In the genomic region with DNA sequence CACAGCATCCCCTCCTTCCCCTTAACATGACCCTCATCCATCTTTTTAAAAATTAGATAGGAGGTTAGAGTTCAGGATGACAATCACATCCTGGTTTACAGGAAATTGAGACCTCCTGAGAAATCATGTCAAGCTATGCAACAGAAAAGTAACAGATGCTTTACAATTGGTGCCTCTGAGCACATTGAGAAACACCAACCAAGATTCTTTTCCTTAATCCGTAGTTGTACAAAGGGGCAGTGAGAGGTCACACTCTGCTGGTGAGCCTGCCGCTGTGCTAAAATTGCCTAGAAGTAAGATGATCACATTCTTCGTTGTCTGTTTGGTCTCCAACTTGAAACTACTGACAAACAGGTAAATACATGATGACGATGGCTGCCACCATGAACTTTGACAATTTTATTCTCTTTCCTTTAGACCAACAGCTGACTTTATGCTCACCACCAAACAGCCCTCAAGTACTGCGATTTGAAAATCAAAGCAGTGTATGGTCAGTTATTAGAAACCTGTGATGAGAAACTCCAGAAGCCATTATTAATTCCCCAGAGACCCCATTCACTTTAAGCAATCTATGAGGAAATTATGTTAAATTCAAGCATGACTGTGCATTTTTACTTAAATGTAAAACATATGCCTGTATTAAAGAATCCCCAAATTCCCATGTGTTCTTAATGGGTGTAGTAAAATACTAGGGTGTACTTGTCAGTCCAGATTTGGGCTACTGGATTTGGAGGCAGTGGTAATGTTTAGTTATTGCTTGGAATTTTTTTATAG, we compare ENCODE assay signal across 23 cellular contexts.
DNase-seq lines count a peak whose midpoint lies in the region; ATAC-seq, FAIRE-seq and TF ChIP-seq lines count a peak whose summit lies in the region.
"Had no signal": no experiment of that assay in that cellular context is flagged by ENCODE, and none has a peak within 500 bp of the region (broad histone marks: within the 10 kb centered on the region; RNA-seq: fewer than 3 reads in every experiment).

No MANE protein-coding gene starts in this region.

- ATAC-seq in gastrocnemius medialis (peak; percentile 45 to 89), GM18907 (IDR thresholded peaks at IDR 0.05; ENCODE audit: unreplicated experiment) (no peak)
- ATAC-seq: stimulated activated naive CD8-positive, alpha-beta T cell treated with anti-CD3 and anti-CD28 coated beads, Interleukin-15, amount 100 ng/mL, for 72 hours; T-helper 17 cell had no signal

- peak overlapping the region; percentile 12 to 30 (median 25) for H3K27ac ChIP-seq in gastrocnemius medialis
- H3K27ac ChIP-seq: left ventricle myocardium inferior, spleen, tibial nerve had no signal

- no peaks in the 10 kb centered on the region for H3K27me3 Mint-ChIP-seq in activated T-cell treated with anti-CD3 and anti-CD28 coated beads, Interleukin-2, amount 50 U/mL, for 24 hours
- H3K27me3 Mint-ChIP-seq: stimulated activated naive CD8-positive, alpha-beta T cell treated with anti-CD3 and anti-CD28 coated beads, Interleukin-15, amount 100 ng/mL, for 72 hours; T-helper 17 cell had no signal

- TF ChIP-seq POLR2A in gastrocnemius medialis (IDR thresholded peaks at IDR 0.05): no peak

- DNase-seq in GM19239 (ENCODE audit: insufficient read length, low spot score): no peak
- DNase-seq in adipocyte (ENCODE audit: low read depth): peak; percentile 81
- peak; percentile 71 for DNase-seq in fibroblast of peridontal ligament (ENCODE audit: extremely low read depth)
- DNase-seq in gastrocnemius medialis: peak in 1 of 2 donors; percentile 50
- no peak for DNase-seq in activated CD8-positive, alpha-beta memory T cell treated with anti-CD3 and anti-CD28 coated beads for 24 hours
- DNase-seq in activated T-cell treated with anti-CD3 and anti-CD28 coated beads, Interleukin-2, amount 50 U/mL, for 24 hours: no peak
- DNase-seq: activated CD4-positive, alpha-beta T cell treated with anti-CD3 and anti-CD28 coated beads, Interleukin-2, amount 50 U/mL, for 1 hour; activated effector memory CD4-positive, alpha-beta T cell treated with anti-CD3 and anti-CD28 coated beads, Interleukin-2, amount 50 U/mL, for 16 hours; Caco-2; central memory CD4-positive, alpha-beta T cell; HFFc6; left ventricle myocardium inferior; NCI-H1436 treated with DMSO at 0.1 percent for 48 hours; NCI-H2171 treated with DMSO at 0.1 percent for 48 hours; NCI-H69; OCI-M1; SHP77 treated with DMSO at 0.1 percent for 48 hours; spleen; stimulated activated CD4-positive, alpha-beta T cell treated with anti-CD3 and anti-CD28 coated beads, Interleukin-4, amount 100 ng/mL, for 4 hours; stimulated activated naive CD8-positive, alpha-beta T cell treated with anti-CD3 and anti-CD28 coated beads, Interleukin-15, amount 100 ng/mL, for 72 hours; T-helper 17 cell had no signal

- H3K4me1 ChIP-seq in adipocyte (ENCODE audit: control insufficient read depth, insufficient read depth, low read length) (peaks cover 9% of the 10 kb centered on the region), gastrocnemius medialis (peaks cover 26 to 28% of the 10 kb centered on the region in 2 donors)

- no peaks in the 10 kb centered on the region for H3K9me3 ChIP-seq in adipocyte (ENCODE audit: control insufficient read depth, low read length)
- H3K9me3 ChIP-seq in gastrocnemius medialis: no peaks in the 10 kb centered on the region
- H3K9me3 ChIP-seq: Caco-2, left ventricle myocardium inferior, tibial nerve had no signal

- H3K27me3 ChIP-seq in adipocyte (replicated peaks; ENCODE audit: control insufficient read depth, insufficient read depth, low read length) (no peaks in the 10 kb centered on the region), gastrocnemius medialis (no peaks in the 10 kb centered on the region)
- H3K27me3 ChIP-seq: spleen, tibial nerve had no signal

- no peaks in the 10 kb centered on the region for H3K4me1 Mint-ChIP-seq in activated T-cell treated with anti-CD3 and anti-CD28 coated beads, Interleukin-2, amount 50 U/mL, for 24 hours (ENCODE audit: low read depth)
- H3K4me1 Mint-ChIP-seq: stimulated activated naive CD8-positive, alpha-beta T cell treated with anti-CD3 and anti-CD28 coated beads, Interleukin-15, amount 100 ng/mL, for 72 hours; T-helper 17 cell had no signal

- no peak overlapping the region for H3K9ac ChIP-seq in adipocyte (ENCODE audit: low read length)

- H3K36me3 Mint-ChIP-seq in activated T-cell treated with anti-CD3 and anti-CD28 coated beads, Interleukin-2, amount 50 U/mL, for 24 hours (ENCODE audit: low read depth): no peaks in the 10 kb centered on the region

- peak; percentile 47 for FAIRE-seq in GM19239 (lab: Jason Lieb, UNC)

- in situ Hi-C loops in gastrocnemius medialis (cut with MboI; ENCODE audit: low sequenced_read_pairs in 4 of 4): no loop called here

- H3K36me3 ChIP-seq in adipocyte (ENCODE audit: control insufficient read depth, insufficient read depth, low read length, severe bottlenecking): peaks cover 9% of the 10 kb centered on the region
- no peaks in the 10 kb centered on the region for H3K36me3 ChIP-seq in gastrocnemius medialis

- H3K4me3 Mint-ChIP-seq in activated T-cell treated with anti-CD3 and anti-CD28 coated beads, Interleukin-2, amount 50 U/mL, for 24 hours: no peak overlapping the region
- H3K4me3 Mint-ChIP-seq: HFFc6; stimulated activated naive CD8-positive, alpha-beta T cell treated with anti-CD3 and anti-CD28 coated beads, Interleukin-15, amount 100 ng/mL, for 72 hours; T-helper 17 cell had no signal

- H3K4me3 ChIP-seq in adipocyte (ENCODE audit: low read length) (no peak overlapping the region), gastrocnemius medialis (no peak overlapping the region)
- H3K4me3 ChIP-seq: left ventricle myocardium inferior, spleen, tibial nerve had no signal

- H3K9me3 Mint-ChIP-seq in activated T-cell treated with anti-CD3 and anti-CD28 coated beads, Interleukin-2, amount 50 U/mL, for 24 hours: no peaks in the 10 kb centered on the region

- peak in 2 of 5 experiments; percentile 11 to 17 for TF ChIP-seq CTCF in gastrocnemius medialis (IDR thresholded peaks at IDR 0.05 in 4 of 5, conservative IDR thresholded peaks at IDR 0.05 in 1 of 5)

- no peak overlapping the region for H3K27ac Mint-ChIP-seq in activated T-cell treated with anti-CD3 and anti-CD28 coated beads, Interleukin-2, amount 50 U/mL, for 24 hours
- H3K27ac Mint-ChIP-seq: HFFc6, T-helper 17 cell had no signal

- intact Hi-C loops in gastrocnemius medialis (cut with DNase I; ENCODE audit: low total_unique reads): loop anchor here (10.0 kb wide), 3 partner anchors 290 to 390 kb away; partner anchors contain the start of gene UBE2E2

Comparison
In these comparisons a context has a peak if more than half of its experiments do, and no peak if none do; other contexts are left out.
1. DNase-seq: peak in adipocyte (single experiment) and fibroblast of peridontal ligament (single experiment); none in GM19239 (single experiment), activated CD8-positive, alpha-beta memory T cell treated with anti-CD3 and anti-CD28 coated beads for 24 hours (single experiment) and activated T-cell treated with anti-CD3 and anti-CD28 coated beads, Interleukin-2, amount 50 U/mL, for 24 hours (single experiment).